Comparison of ENCODE assay signal across 1 cellular context in genomic region chr7:2313450-2314208, GRCh38.
TF ChIP-seq lines count a peak whose summit lies in the region.

No MANE protein-coding gene starts in this region.

TF ChIP-seq in HCT116, 20 proteins besides CTCF, POLR2A, EP300 and RAD21 (continued from another document):
- TF ChIP-seq ATF3 (IDR thresholded peaks at IDR 0.05): no peak
- TF ChIP-seq TCF7L2 (IDR thresholded peaks at IDR 0.05; ENCODE audit: borderline replicate concordance, extremely low read depth, insufficient read depth, insufficient read length): no peak
- TF ChIP-seq SIN3A (IDR thresholded peaks at IDR 0.05; ENCODE audit: low read depth): no peak
